ENCODE assay signal across 11 cellular contexts in the genomic region with DNA sequence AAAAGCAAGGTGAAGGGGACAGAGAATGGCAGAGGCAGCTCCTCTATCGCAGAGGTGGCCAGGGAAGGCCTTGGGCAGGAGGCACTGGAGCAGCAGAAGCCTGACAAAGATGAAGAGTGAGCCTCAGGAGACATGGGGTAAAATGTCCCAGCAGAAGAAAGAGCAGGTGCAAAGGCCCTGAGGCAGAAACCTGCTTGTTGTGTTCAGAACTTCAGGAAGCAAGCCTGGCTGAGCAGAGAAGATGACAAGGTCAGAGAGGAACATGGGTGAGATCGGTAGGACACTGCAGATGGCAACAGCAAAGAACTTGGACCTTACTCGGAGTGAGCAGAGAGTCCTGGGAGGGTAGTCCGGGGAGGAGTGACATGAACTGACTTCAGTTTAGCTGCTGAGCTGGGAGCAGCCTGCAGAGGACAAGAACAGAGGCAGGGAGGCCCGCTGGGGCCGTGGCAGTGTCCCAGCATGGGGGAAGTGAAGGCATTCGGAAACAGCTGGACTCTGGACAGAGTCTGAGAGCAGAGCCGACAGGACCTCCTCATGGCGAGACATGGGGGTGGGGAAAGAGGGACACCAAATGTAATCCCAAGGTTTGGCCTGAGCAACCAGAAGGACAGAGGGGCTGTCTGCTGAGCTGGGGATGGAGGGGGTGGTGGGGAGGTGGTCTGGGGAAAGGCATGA.
DNase-seq lines count a peak whose midpoint lies in the region; ATAC-seq, FAIRE-seq and TF ChIP-seq lines count a peak whose summit lies in the region.
"Had no signal": no experiment of that assay in that cellular context is flagged by ENCODE, and none has a peak within 500 bp of the region (broad histone marks: within the 10 kb centered on the region; RNA-seq: fewer than 3 reads in every experiment).

No MANE protein-coding gene starts in this region.

- H3K27ac Mint-ChIP-seq in astrocyte (ENCODE audit: unreplicated experiment) = no peak overlapping the region

- DNase-seq in left ventricle myocardium inferior = no peak
- no peak for DNase-seq in Right ventricle myocardium inferior (ENCODE audit: missing footprints)
- no peak for DNase-seq in astrocyte (ENCODE audit: low read depth)
- no peak for DNase-seq in upper lobe of left lung
- DNase-seq in NCI-H2081 (lab: John Stamatoyannopoulos, UW) = no peak
- no peak for DNase-seq in MV-4-11 (lab: John Stamatoyannopoulos, UW)
- DNase-seq: NCI-H2171 treated with DMSO at 0.1 percent for 48 hours, RPMI8226 had no signal

- TF ChIP-seq POLR2A in upper lobe of left lung (IDR thresholded peaks at IDR 0.05) = no peak

- intact Hi-C loops in left ventricle myocardium inferior (cut with micrococcal nuclease) = no loop called here
- intact Hi-C loops in Right ventricle myocardium inferior (cut with DNase I) = no loop called here

- TF ChIP-seq CTCF in left ventricle myocardium inferior (IDR thresholded peaks at IDR 0.05; ENCODE audit: borderline replicate concordance) (no peak), astrocyte (IDR thresholded peaks at IDR 0.05; ENCODE audit: insufficient read depth, low read depth, low read length) (no peak), upper lobe of left lung (IDR thresholded peaks at IDR 0.05) (no peak)

- H3K9me3 ChIP-seq in left ventricle myocardium inferior (replicated peaks) (peaks cover 9% of the 10 kb centered on the region), astrocyte (ENCODE audit: insufficient read depth, low read depth, low read length) (no peaks in the 10 kb centered on the region), muscle layer of duodenum (ENCODE audit: control insufficient read depth in 1 of 2, low read length in 2 of 2) (no peaks in the 10 kb centered on the region), upper lobe of left lung (no peaks in the 10 kb centered on the region)

- no peaks in the 10 kb centered on the region for H3K4me1 Mint-ChIP-seq in astrocyte (ENCODE audit: low read depth, unreplicated experiment)

- H3K4me2 ChIP-seq in astrocyte (ENCODE audit: low read length) = peak overlapping the region; percentile 59

- no peak overlapping the region for H3K4me3 Mint-ChIP-seq in astrocyte (ENCODE audit: unreplicated experiment)

- WGBS in upper lobe of left lung, 2 donors = 66 to 74% methylated on average over 9 of the region's 9 CpGs

- H3K27ac ChIP-seq in left ventricle myocardium inferior (replicated peaks) (peak overlapping the region; percentile 71), astrocyte (ENCODE audit: low read depth, low read length) (no peak overlapping the region), muscle layer of duodenum (ENCODE audit: low read length) (peak overlapping the region; percentile 14), upper lobe of left lung (peak overlapping the region; percentile 79 to 87 (median 84))
- H3K27ac ChIP-seq: epithelial cell of prostate had no signal

- H3K27me3 ChIP-seq in left ventricle myocardium inferior (ENCODE audit: low read depth) = no peaks in the 10 kb centered on the region
- H3K27me3 ChIP-seq in astrocyte (ENCODE audit: insufficient read depth, low read length) = no peaks in the 10 kb centered on the region
- H3K27me3 ChIP-seq in muscle layer of duodenum (ENCODE audit: low read depth, low read length) = no peaks in the 10 kb centered on the region
- no peaks in the 10 kb centered on the region for H3K27me3 ChIP-seq in upper lobe of left lung

- no peak for FAIRE-seq in astrocyte (lab: Jason Lieb, UNC)

- H3K4me1 ChIP-seq in left ventricle myocardium inferior = peaks cover 30% of the 10 kb centered on the region
- peaks cover 27% of the 10 kb centered on the region for H3K4me1 ChIP-seq in astrocyte (ENCODE audit: insufficient read depth, low read length)
- peaks cover 12 to 24% of the 10 kb centered on the region in 2 donors for H3K4me1 ChIP-seq in muscle layer of duodenum (ENCODE audit: control insufficient read depth in 1 of 2, insufficient read depth in 2 of 2, low read length in 2 of 2)
- peaks cover 64 to 85% (median 73%) of the 10 kb centered on the region in 4 donors for H3K4me1 ChIP-seq in upper lobe of left lung

- H3K9ac ChIP-seq in astrocyte (ENCODE audit: low read length) = no peak overlapping the region

- no peak for ATAC-seq in Right ventricle myocardium inferior
- ATAC-seq in upper lobe of left lung (ENCODE audit: low FRiP score in 2 of 2) = no peak
- ATAC-seq in GM19452 (IDR thresholded peaks at IDR 0.05; ENCODE audit: unreplicated experiment) = no peak

- H3K4me3 ChIP-seq in left ventricle myocardium inferior (no peak overlapping the region), astrocyte (ENCODE audit: insufficient read depth, low read depth, low read length) (no peak overlapping the region), muscle layer of duodenum (ENCODE audit: low read depth in 1 of 2, low read length in 2 of 2) (no peak overlapping the region), upper lobe of left lung (no peak overlapping the region)

- TF ChIP-seq EP300 in upper lobe of left lung (IDR thresholded peaks at IDR 0.05) = no peak

- H3K27me3 Mint-ChIP-seq in astrocyte (ENCODE audit: low read depth, unreplicated experiment) = peaks cover 4% of the 10 kb centered on the region

- H2AFZ ChIP-seq in astrocyte (ENCODE audit: low read depth, low read length) = no peak overlapping the region

- peaks cover 4% of the 10 kb centered on the region for H3K9me3 Mint-ChIP-seq in astrocyte (ENCODE audit: unreplicated experiment)

- H4K20me1 ChIP-seq in astrocyte (ENCODE audit: insufficient read depth, low read length) = peaks cover 21% of the 10 kb centered on the region

- peaks cover 7% of the 10 kb centered on the region for H3K36me3 ChIP-seq in left ventricle myocardium inferior
- no peaks in the 10 kb centered on the region for H3K36me3 ChIP-seq in astrocyte (ENCODE audit: insufficient read depth, low read length)
- H3K36me3 ChIP-seq in muscle layer of duodenum (ENCODE audit: control insufficient read depth in 1 of 2, insufficient read depth in 2 of 2, low read length in 2 of 2) = peaks cover 0 to 4% of the 10 kb centered on the region in 2 donors
- peaks cover 0 to 18% (median 7%) of the 10 kb centered on the region in 4 donors for H3K36me3 ChIP-seq in upper lobe of left lung

- H3K36me3 Mint-ChIP-seq in astrocyte (ENCODE audit: low read depth, unreplicated experiment) = no peaks in the 10 kb centered on the region

- H3K79me2 ChIP-seq in astrocyte (ENCODE audit: insufficient read depth, low read length) = no peaks in the 10 kb centered on the region
